ENCODE assay signal across 9 cellular contexts in genomic region chr6:39812853-39813533, GRCh38. TPM values are rescaled to one million over a fixed set of nuclear protein-coding genes. Genes with fewer than 3 reads are reported as not detected.
DNase-seq lines count a peak whose midpoint lies in the region; ATAC-seq and TF ChIP-seq lines count a peak whose summit lies in the region.
"Had no signal": no experiment of that assay in that cellular context is flagged by ENCODE, and none has a peak within 500 bp of the region (broad histone marks: within the 10 kb centered on the region; RNA-seq: fewer than 3 reads in every experiment).

No MANE protein-coding gene starts in this region.

- no peak overlapping the region for H3K4me3 ChIP-seq in astrocyte of the cerebellum (ENCODE audit: low read depth, low read length)

- peak overlapping the region in 1 of 6 donors; percentile 16 for H3K27ac Mint-ChIP-seq in naive B cell
- no peak overlapping the region for H3K27ac Mint-ChIP-seq in activated T-helper 1 cell treated with anti-CD3 and anti-CD28 coated beads, Interleukin-12 subunit alpha, Interleukin-12 subunit beta, Interleukin-2, Interleukin-4 antibody, amounts not matched to agents 30 ng/mL and 10 ng/mL and 1 ng/mL, durations not matched to agents 14 hours and 24 hours and 36 hours
- H3K27ac Mint-ChIP-seq: T-helper 1 cell treated with Interleukin-12 subunit alpha and Interleukin-12 subunit beta and Interleukin-4 antibody, amounts not matched to agents 30 μg/mL and 1 μg/mL, for 36 hours had no signal

- DNase-seq in GM19240 (ENCODE audit: insufficient read length, low spot score) (peak; percentile 14), astrocyte of the cerebellum (ENCODE audit: low read depth) (peak; percentile 37), naive B cell (peak; percentile 9), RKO (ENCODE audit: low spot score) (no peak), head of caudate nucleus (no peak)
- DNase-seq in activated T-helper 1 cell treated with anti-CD3 and anti-CD28 coated beads, Interleukin-12 subunit alpha, Interleukin-12 subunit beta, Interleukin-2, Interleukin-4 antibody, amounts not matched to agents 30 ng/mL and 10 ng/mL and 1 ng/mL, durations not matched to agents 14 hours and 24 hours and 36 hours (ENCODE audit: low spot score): no peak

- H3K27me3 Mint-ChIP-seq in naive B cell: peaks cover 16 to 32% (median 27%) of the 10 kb centered on the region in 3 donors
- peaks cover 3% of the 10 kb centered on the region for H3K27me3 Mint-ChIP-seq in activated T-helper 1 cell treated with anti-CD3 and anti-CD28 coated beads, Interleukin-12 subunit alpha, Interleukin-12 subunit beta, Interleukin-2, Interleukin-4 antibody, amounts not matched to agents 30 ng/mL and 10 ng/mL and 1 ng/mL, durations not matched to agents 14 hours and 24 hours and 36 hours (ENCODE audit: insufficient read depth)

- H3K36me3 Mint-ChIP-seq in naive B cell: no peaks in the 10 kb centered on the region
- no peaks in the 10 kb centered on the region for H3K36me3 Mint-ChIP-seq in activated T-helper 1 cell treated with anti-CD3 and anti-CD28 coated beads, Interleukin-12 subunit alpha, Interleukin-12 subunit beta, Interleukin-2, Interleukin-4 antibody, amounts not matched to agents 30 ng/mL and 10 ng/mL and 1 ng/mL, durations not matched to agents 14 hours and 24 hours and 36 hours (ENCODE audit: low read depth)

- intact Hi-C loops in head of caudate nucleus (cut with DNase I): no loop called here
- intact Hi-C loops in activated T-helper 1 cell treated with anti-CD3 and anti-CD28 coated beads, Interleukin-12 subunit alpha, Interleukin-12 subunit beta, Interleukin-2, Interleukin-4 antibody, amounts not matched to agents 30 ng/mL and 10 ng/mL and 1 ng/mL, durations not matched to agents 14 hours and 24 hours and 36 hours (cut with micrococcal nuclease): no loop called here

- in situ Hi-C loops in astrocyte of the cerebellum (cut with HindIII; ENCODE audit: low sequenced_read_pairs): loop anchor here (10.0 kb wide), 1 partner anchor 72 kb away; no protein-coding TSS in a partner anchor

- peak; percentile 67 for ATAC-seq in HG03045 (IDR thresholded peaks at IDR 0.05; ENCODE audit: unreplicated experiment)
- peak; percentile 64 to 75 for ATAC-seq in naive B cell (ENCODE audit: low read depth in 2 of 2)

- peak; percentile 30 for TF ChIP-seq CTCF in astrocyte of the cerebellum (IDR thresholded peaks at IDR 0.05; ENCODE audit: low read depth, low read length, missing control alignments)

- H3K4me3 Mint-ChIP-seq in naive B cell: no peak overlapping the region
- H3K4me3 Mint-ChIP-seq in activated T-helper 1 cell treated with anti-CD3 and anti-CD28 coated beads, Interleukin-12 subunit alpha, Interleukin-12 subunit beta, Interleukin-2, Interleukin-4 antibody, amounts not matched to agents 30 ng/mL and 10 ng/mL and 1 ng/mL, durations not matched to agents 14 hours and 24 hours and 36 hours: no peak overlapping the region
- H3K4me3 Mint-ChIP-seq: neural crest cell; T-helper 1 cell treated with Interleukin-12 subunit alpha and Interleukin-12 subunit beta and Interleukin-4 antibody, amounts not matched to agents 30 μg/mL and 1 μg/mL, for 36 hours had no signal

- peaks cover 10 to 18% (median 18%) of the 10 kb centered on the region in 3 donors for H3K4me1 Mint-ChIP-seq in naive B cell
- H3K4me1 Mint-ChIP-seq in activated T-helper 1 cell treated with anti-CD3 and anti-CD28 coated beads, Interleukin-12 subunit alpha, Interleukin-12 subunit beta, Interleukin-2, Interleukin-4 antibody, amounts not matched to agents 30 ng/mL and 10 ng/mL and 1 ng/mL, durations not matched to agents 14 hours and 24 hours and 36 hours (ENCODE audit: low read depth): no peaks in the 10 kb centered on the region

- peaks cover 0 to 4% (median 2%) of the 10 kb centered on the region in 7 donors for H3K9me3 Mint-ChIP-seq in naive B cell
- H3K9me3 Mint-ChIP-seq in activated T-helper 1 cell treated with anti-CD3 and anti-CD28 coated beads, Interleukin-12 subunit alpha, Interleukin-12 subunit beta, Interleukin-2, Interleukin-4 antibody, amounts not matched to agents 30 ng/mL and 10 ng/mL and 1 ng/mL, durations not matched to agents 14 hours and 24 hours and 36 hours: no peaks in the 10 kb centered on the region
- H3K9me3 Mint-ChIP-seq: T-helper 1 cell treated with Interleukin-12 subunit alpha and Interleukin-12 subunit beta and Interleukin-4 antibody, amounts not matched to agents 30 μg/mL and 1 μg/mL, for 36 hours had no signal

RNA-seq across cellular contexts. Expression of gene DAAM2, which starts 20.8 kb away (rescaled TPM):
- not detected for polyA plus RNA-seq in naive B cell (ENCODE audit: low read depth in 6 of 6)
- not detected in 2 replicates for total RNA-seq in activated T-helper 1 cell treated with anti-CD3 and anti-CD28 coated beads, Interleukin-12 subunit alpha, Interleukin-12 subunit beta, Interleukin-2, Interleukin-4 antibody, amounts not matched to agents 30 ng/mL and 10 ng/mL and 1 ng/mL, durations not matched to agents 14 hours and 24 hours and 36 hours

Comparison
In these comparisons a context has a peak if more than half of its experiments do, and no peak if none do; other contexts are left out.
1. DNase-seq: peak in GM19240 (single experiment), astrocyte of the cerebellum (single experiment) and naive B cell (single experiment); none in RKO (single experiment), head of caudate nucleus (0 of 42) and activated T-helper 1 cell treated with anti-CD3 and anti-CD28 coated beads, Interleukin-12 subunit alpha, Interleukin-12 subunit beta, Interleukin-2, Interleukin-4 antibody, amounts not matched to agents 30 ng/mL and 10 ng/mL and 1 ng/mL, durations not matched to agents 14 hours and 24 hours and 36 hours (single experiment).